In genomic region chr22:36818010-36818642, GRCh38 we compare ENCODE assay signal across 1 cellular context.
TF ChIP-seq lines count a peak whose summit lies in the region.

No MANE protein-coding gene starts in this region.

TF ChIP-seq in H1, 55 proteins besides CTCF, POLR2A, EP300 and RAD21:
- TF ChIP-seq CBX8 (IDR thresholded peaks at IDR 0.05; ENCODE audit: borderline replicate concordance, low read depth, low read length) = no peak
- TF ChIP-seq BCL11A (IDR thresholded peaks at IDR 0.05; ENCODE audit: low read depth in 2 of 2, low read length in 2 of 2) = no peak
- TF ChIP-seq CHD7 (IDR thresholded peaks at IDR 0.05; ENCODE audit: insufficient replicate concordance, low read length) = no peak
- TF ChIP-seq EGR1 (IDR thresholded peaks at IDR 0.05; ENCODE audit: borderline replicate concordance, low read depth, low read length) = no peak
- TF ChIP-seq NANOG (IDR thresholded peaks at IDR 0.05; ENCODE audit: insufficient read depth, low read depth, low read length, poor library complexity, severe bottlenecking) = no peak
- no peak for TF ChIP-seq CBX5 (IDR thresholded peaks at IDR 0.05; ENCODE audit: low read depth, low read length)
- TF ChIP-seq E2F6 (IDR thresholded peaks at IDR 0.05) = no peak
- TF ChIP-seq CEBPB (IDR thresholded peaks at IDR 0.05; ENCODE audit: low read depth, low read length) = no peak
- no peak for TF ChIP-seq HDAC6 (IDR thresholded peaks at IDR 0.05; ENCODE audit: low read depth, low read length)
- no peak for TF ChIP-seq POU5F1 (IDR thresholded peaks at IDR 0.05; ENCODE audit: low read depth, low read length)
TF ChIP-seq in H1: peak in this region for 0.
